In genomic region chr10:7626283-7626682, GRCh38 we compare ENCODE assay signal across 25 cellular contexts. TPM values are rescaled to one million over a fixed set of nuclear protein-coding genes. Genes with fewer than 3 reads are reported as not detected.
DNase-seq lines count a peak whose midpoint lies in the region; ATAC-seq and TF ChIP-seq lines count a peak whose summit lies in the region.
"Had no signal": no experiment of that assay in that cellular context is flagged by ENCODE, and none has a peak within 500 bp of the region (broad histone marks: within the 10 kb centered on the region; RNA-seq: fewer than 3 reads in every experiment).

No MANE protein-coding gene starts in this region.

- no peak overlapping the region for H3K4me3 Mint-ChIP-seq in activated T-helper 2 cell treated with anti-CD3 and anti-CD28 coated beads, Interferon-gamma antibody, Interleukin-2, Interleukin-4, amounts not matched to agents 10 μg/mL and 5 μg/mL and 100 μg/mL, durations not matched to agents 14 hours and 24 hours and 36 hours (ENCODE audit: low read depth)
- H3K4me3 Mint-ChIP-seq: activated CD4-positive, alpha-beta T cell treated with anti-CD3 and anti-CD28 coated beads, Interleukin-2, amount 10 ng/mL, durations not matched to agents 7 days and 5 days; activated T-cell treated with anti-CD3 and anti-CD28 coated beads, Interleukin-2, amount 50 U/mL, for 72 hours; immature natural killer cell; nephron progenitor cell had no signal

- no peak for TF ChIP-seq EP300 in stomach (IDR thresholded peaks at IDR 0.05)

- H3F3A ChIP-seq in GM23248 (ENCODE audit: insufficient read depth) (peaks cover 16% of the 10 kb centered on the region), PC-3 (ENCODE audit: low read length, unreplicated experiment) (no peaks in the 10 kb centered on the region)

- H2AFZ ChIP-seq in GM23248 (no peak overlapping the region), PC-3 (ENCODE audit: low read length) (no peak overlapping the region)

- H3K4me3 ChIP-seq in GM23248 (no peak overlapping the region), lung (no peak overlapping the region), stomach (no peak overlapping the region), PC-3 (ENCODE audit: low read length) (no peak overlapping the region)
- H3K4me3 ChIP-seq: upper lobe of right lung had no signal

- intact Hi-C loops in stomach (cut with DNase I; ENCODE audit: low total_unique reads) (no loop called here), PC-3 (cut with micrococcal nuclease) (no loop called here)
- intact Hi-C loops in activated T-helper 2 cell treated with anti-CD3 and anti-CD28 coated beads, Interferon-gamma antibody, Interleukin-2, Interleukin-4, amounts not matched to agents 10 μg/mL and 5 μg/mL and 100 μg/mL, durations not matched to agents 14 hours and 24 hours and 36 hours (cut with micrococcal nuclease), result no loop called here

- H3K9ac ChIP-seq in GM23248 (no peak overlapping the region), PC-3 (ENCODE audit: low read length) (no peak overlapping the region)

- H4K20me1 ChIP-seq in GM23248 (ENCODE audit: insufficient read depth), result no peaks in the 10 kb centered on the region
- H4K20me1 ChIP-seq in PC-3 (ENCODE audit: low read length), result no peaks in the 10 kb centered on the region

- H3K9me3 ChIP-seq in GM23248 (ENCODE audit: low read depth) (no peaks in the 10 kb centered on the region), lung (ENCODE audit: control insufficient read depth in 2 of 2, insufficient read depth in 1 of 2, low read length in 1 of 2) (peaks cover 0 to 5% of the 10 kb centered on the region in 2 donors), stomach (no peaks in the 10 kb centered on the region), PC-3 (ENCODE audit: low read length) (no peaks in the 10 kb centered on the region)
- H3K9me3 ChIP-seq: upper lobe of right lung had no signal

- POLR2A ChIA-PET in PC-3 (lab: Charles Lee; ENCODE audit: unreplicated experiment), result no interaction called here

- peaks cover 9% of the 10 kb centered on the region for H3K9me3 Mint-ChIP-seq in activated T-helper 2 cell treated with anti-CD3 and anti-CD28 coated beads, Interferon-gamma antibody, Interleukin-2, Interleukin-4, amounts not matched to agents 10 μg/mL and 5 μg/mL and 100 μg/mL, durations not matched to agents 14 hours and 24 hours and 36 hours
- H3K9me3 Mint-ChIP-seq: immature natural killer cell had no signal

- no TSS peak for BruUV-seq in PC-3 (replicated peaks; lab: Mats Ljungman, UMichigan)

- H3K36me3 Mint-ChIP-seq in activated T-helper 2 cell treated with anti-CD3 and anti-CD28 coated beads, Interferon-gamma antibody, Interleukin-2, Interleukin-4, amounts not matched to agents 10 μg/mL and 5 μg/mL and 100 μg/mL, durations not matched to agents 14 hours and 24 hours and 36 hours (ENCODE audit: low read depth), result no peaks in the 10 kb centered on the region
- H3K36me3 Mint-ChIP-seq: immature natural killer cell had no signal

- H3K79me2 ChIP-seq in GM23248 (ENCODE audit: insufficient read depth) (no peaks in the 10 kb centered on the region), PC-3 (ENCODE audit: low read length) (no peaks in the 10 kb centered on the region)

- H3K36me3 ChIP-seq in GM23248 (ENCODE audit: low read depth) (no peaks in the 10 kb centered on the region), lung (ENCODE audit: control insufficient read depth in 2 of 2, insufficient read depth in 2 of 2, low read length in 2 of 2) (peaks cover 0 to 2% of the 10 kb centered on the region in 2 donors), stomach (no peaks in the 10 kb centered on the region), PC-3 (ENCODE audit: low read depth, low read length) (no peaks in the 10 kb centered on the region)
- H3K36me3 ChIP-seq: upper lobe of right lung, WERI-Rb-1 had no signal

- peaks cover 4% of the 10 kb centered on the region for H3K27me3 Mint-ChIP-seq in activated T-helper 2 cell treated with anti-CD3 and anti-CD28 coated beads, Interferon-gamma antibody, Interleukin-2, Interleukin-4, amounts not matched to agents 10 μg/mL and 5 μg/mL and 100 μg/mL, durations not matched to agents 14 hours and 24 hours and 36 hours (ENCODE audit: low read depth)
- H3K27me3 Mint-ChIP-seq: activated CD4-positive, alpha-beta T cell treated with anti-CD3 and anti-CD28 coated beads, Interleukin-2, amount 10 ng/mL, durations not matched to agents 7 days and 5 days had no signal

- 55 to 58% methylated on average over 10 of the region's 10 CpGs for WGBS in GM23248 (ENCODE audit: low coverage in 1 of 2, low lambda C conversion rate in 2 of 2, missing lambda C conversion rate in 2 of 2), 2 experiments
- 71 to 85% methylated on average over 10 of the region's 10 CpGs for WGBS in lung, 2 donors
- 23 to 54% (median 41%) methylated on average over 10 of the region's 10 CpGs for WGBS in stomach, 5 donors

- in situ Hi-C loops in GM23248 (cut with MboI), result no loop called here

- H3K27ac ChIP-seq in GM23248, result no peak overlapping the region
- no peak overlapping the region for H3K27ac ChIP-seq in lung (ENCODE audit: low read depth in 1 of 2, low read length in 1 of 2)
- H3K27ac ChIP-seq in stomach, result peak overlapping the region in 4 of 5 donors; percentile 47 to 79 (median 62)
- H3K27ac ChIP-seq in PC-3 (ENCODE audit: low read length), result no peak overlapping the region
- H3K27ac ChIP-seq: epithelial cell of prostate, upper lobe of right lung, WERI-Rb-1 had no signal

- H3K27me3 ChIP-seq in GM23248 (replicated peaks; ENCODE audit: insufficient read depth), result no peaks in the 10 kb centered on the region; the same call in 1 of the 2 replicates
- H3K27me3 ChIP-seq in lung (ENCODE audit: control insufficient read depth, insufficient read depth), result no peaks in the 10 kb centered on the region
- H3K27me3 ChIP-seq in stomach, result no peaks in the 10 kb centered on the region
- peaks cover 7% of the 10 kb centered on the region; the same call in 1 of the 2 replicates for H3K27me3 ChIP-seq in PC-3 (ENCODE audit: low read length)
- H3K27me3 ChIP-seq: upper lobe of right lung had no signal

- no peak for TF ChIP-seq CTCF in lung (IDR thresholded peaks at IDR 0.05; ENCODE audit: control extremely low read depth, extremely low read depth)
- TF ChIP-seq CTCF in stomach (IDR thresholded peaks at IDR 0.05), result no peak
- TF ChIP-seq CTCF in PC-3 (conservative IDR thresholded peaks at IDR 0.05; ENCODE audit: low read depth, low read length), result no peak

- DNase-seq in GM23248 (peak; percentile 36), dermis blood vessel endothelial cell (peak; percentile 10), lung (ENCODE audit: low spot score) (no peak), stomach (no peak), PC-3 (no peak), DMS79 (lab: John Stamatoyannopoulos, UW) (no peak)
- DNase-seq in activated T-helper 2 cell treated with anti-CD3 and anti-CD28 coated beads, Interferon-gamma antibody, Interleukin-2, Interleukin-4, amounts not matched to agents 10 μg/mL and 5 μg/mL and 100 μg/mL, durations not matched to agents 14 hours and 24 hours and 36 hours (ENCODE audit: low spot score), result no peak
- DNase-seq: activated CD4-positive, alpha-beta T cell treated with anti-CD3 and anti-CD28 coated beads, Interleukin-2, amount 10 ng/mL, durations not matched to agents 7 days and 5 days; activated naive CD4-positive, alpha-beta T cell treated with anti-CD3 and anti-CD28 coated beads, Interleukin-2, amount 50 U/mL, for 16 hours; activated T-cell treated with anti-CD3 and anti-CD28 coated beads, Interleukin-2, amount 50 U/mL, for 72 hours; anterior cingulate cortex; central memory CD4-positive, alpha-beta T cell; H7; hippocampal formation; immature natural killer cell; Karpas-422; left ventricle myocardium superior; NCI-H1930; nephron progenitor cell; stimulated activated CD8-positive, alpha-beta memory T cell treated with anti-CD3 and anti-CD28 coated beads, Interleukin-4, amount 100 ng/mL, for 48 hours; T-helper 9 cell; upper lobe of right lung; WERI-Rb-1 had no signal

- TF ChIP-seq POLR2A in stomach (IDR thresholded peaks at IDR 0.05), result no peak

- peak; percentile 35 for ATAC-seq in lung (ENCODE audit: insufficient read depth, low FRiP score)
- ATAC-seq in PC-3, result no peak
- no peak for ATAC-seq in HG03097 (IDR thresholded peaks at IDR 0.05; ENCODE audit: low FRiP score, unreplicated experiment)

- H3K4me1 Mint-ChIP-seq in activated T-helper 2 cell treated with anti-CD3 and anti-CD28 coated beads, Interferon-gamma antibody, Interleukin-2, Interleukin-4, amounts not matched to agents 10 μg/mL and 5 μg/mL and 100 μg/mL, durations not matched to agents 14 hours and 24 hours and 36 hours (ENCODE audit: low read depth), result no peaks in the 10 kb centered on the region
- H3K4me1 Mint-ChIP-seq: activated CD4-positive, alpha-beta T cell treated with anti-CD3 and anti-CD28 coated beads, Interleukin-2, amount 10 ng/mL, durations not matched to agents 7 days and 5 days; immature natural killer cell; nephron progenitor cell had no signal

- no peak overlapping the region for H3K27ac Mint-ChIP-seq in activated T-helper 2 cell treated with anti-CD3 and anti-CD28 coated beads, Interferon-gamma antibody, Interleukin-2, Interleukin-4, amounts not matched to agents 10 μg/mL and 5 μg/mL and 100 μg/mL, durations not matched to agents 14 hours and 24 hours and 36 hours
- H3K27ac Mint-ChIP-seq: activated CD4-positive, alpha-beta T cell treated with anti-CD3 and anti-CD28 coated beads, Interleukin-2, amount 10 ng/mL, durations not matched to agents 7 days and 5 days; activated T-cell treated with anti-CD3 and anti-CD28 coated beads, Interleukin-2, amount 50 U/mL, for 72 hours; immature natural killer cell; nephron progenitor cell had no signal

- H3K4me2 ChIP-seq in GM23248 (ENCODE audit: unreplicated experiment), result no peak overlapping the region
- H3K4me2 ChIP-seq in PC-3 (ENCODE audit: low read length), result no peak overlapping the region

- H3K4me1 ChIP-seq in GM23248 (ENCODE audit: insufficient read depth), result 0 out of 2 replicates have a peak, but pooled peaks cover 3% of the 10 kb centered on the region
- H3K4me1 ChIP-seq in lung (ENCODE audit: control insufficient read depth in 2 of 2, insufficient read depth in 2 of 2, low read length in 2 of 2), result peaks cover 0 to 2% of the 10 kb centered on the region in 2 donors
- peaks cover 0 to 15% (median 7%) of the 10 kb centered on the region in 4 donors for H3K4me1 ChIP-seq in stomach
- H3K4me1 ChIP-seq in PC-3 (ENCODE audit: insufficient read depth, low read length), result no peaks in the 10 kb centered on the region
- H3K4me1 ChIP-seq: upper lobe of right lung had no signal

- CTCF ChIA-PET in PC-3 (lab: Charles Lee), result no interaction called here

- H3K9me2 ChIP-seq in GM23248 (ENCODE audit: insufficient read depth), result no peaks in the 10 kb centered on the region
- no peaks in the 10 kb centered on the region for H3K9me2 ChIP-seq in PC-3 (replicated peaks; ENCODE audit: low read length)

RNA-seq across cellular contexts. Expression of gene ITIH5, which starts 40.5 kb away (rescaled TPM):
- not detected in 2 replicates for total RNA-seq in GM23248 (2014; rRNA removed; shearing (Covaris generic))
- polyA plus RNA-seq in GM23248 (2016; fragmentation: Nextera tagmentation; extraction: Ambion mirVana), result 0.13 TPM in 1 of 2 replicates, not detected in the other
- total RNA-seq in dermis blood vessel endothelial cell, result 0.51 and 0.65 TPM in 2 replicates
- total RNA-seq in lung, result 10 to 100 TPM; 10.9 to 68.5 TPM
- polyA plus RNA-seq in lung, result 1 to 10 TPM in 1 of 2 donors, under 1 TPM in 1; 0.88 to 1.9 TPM
- total RNA-seq in stomach, result 10 to 100 TPM; 10.4 to 28.6 (median 24.4) TPM
- 1 to 10 TPM; 4.0 to 6.4 (median 4.1) TPM for polyA plus RNA-seq in stomach
- total RNA-seq in PC-3 (2014; rRNA removed), result not detected in 2 replicates
- not detected in 2 replicates for total RNA-seq in activated T-helper 2 cell treated with anti-CD3 and anti-CD28 coated beads, Interferon-gamma antibody, Interleukin-2, Interleukin-4, amounts not matched to agents 10 μg/mL and 5 μg/mL and 100 μg/mL, durations not matched to agents 14 hours and 24 hours and 36 hours
- total RNA-seq: activated CD4-positive, alpha-beta T cell treated with anti-CD3 and anti-CD28 coated beads, Interleukin-2, amount 10 ng/mL, durations not matched to agents 7 days and 5 days; activated T-cell treated with anti-CD3 and anti-CD28 coated beads, Interleukin-2, amount 50 U/mL, for 72 hours had no signal
- polyA plus RNA-seq: immature natural killer cell had no signal

Comparison
In these comparisons a context has a peak if more than half of its experiments do, and no peak if none do; other contexts are left out.
1. DNase-seq: peak in GM23248 (single experiment) and dermis blood vessel endothelial cell (single experiment); none in lung (single experiment), stomach (single experiment), PC-3 (single experiment), DMS79 (single experiment) and activated T-helper 2 cell treated with anti-CD3 and anti-CD28 coated beads, Interferon-gamma antibody, Interleukin-2, Interleukin-4, amounts not matched to agents 10 μg/mL and 5 μg/mL and 100 μg/mL, durations not matched to agents 14 hours and 24 hours and 36 hours (single experiment).
2. H3K27ac ChIP-seq: peak in stomach (4 of 5); none in GM23248 (single experiment), lung (0 of 2) and PC-3 (single experiment).